In genomic region chr9:137590469-137591383, GRCh38 we compare ENCODE assay signal across 1 cellular context.
TF ChIP-seq lines count a peak whose summit lies in the region.

ZMYND19 (minus strand) TSS chr9:137590512; CDS start chr9:137590263, 249 bp downstream.

TF ChIP-seq in HCT116, 20 proteins besides CTCF, POLR2A, EP300 and RAD21 (continued from another document):
- no peak for TF ChIP-seq ZBTB33 (IDR thresholded peaks at IDR 0.05; ENCODE audit: extremely low read depth, insufficient replicate concordance, low read length)
